ENCODE assay signal across 1 cellular context in genomic region chr9:126859111-126859510, GRCh38.
TF ChIP-seq lines count a peak whose summit lies in the region.

No MANE protein-coding gene starts in this region.

TF ChIP-seq in A549, 52 proteins besides CTCF, POLR2A, EP300 and RAD21:
- no peak for TF ChIP-seq HEYL (CRISPR knock-in tag; IDR thresholded peaks at IDR 0.05)
- peak; percentile 68 for TF ChIP-seq ZFP36 (IDR thresholded peaks at IDR 0.05; ENCODE audit: borderline replicate concordance, partially characterized antibody)
